22 cellular contexts compared by ENCODE assay signal in the genomic region with DNA sequence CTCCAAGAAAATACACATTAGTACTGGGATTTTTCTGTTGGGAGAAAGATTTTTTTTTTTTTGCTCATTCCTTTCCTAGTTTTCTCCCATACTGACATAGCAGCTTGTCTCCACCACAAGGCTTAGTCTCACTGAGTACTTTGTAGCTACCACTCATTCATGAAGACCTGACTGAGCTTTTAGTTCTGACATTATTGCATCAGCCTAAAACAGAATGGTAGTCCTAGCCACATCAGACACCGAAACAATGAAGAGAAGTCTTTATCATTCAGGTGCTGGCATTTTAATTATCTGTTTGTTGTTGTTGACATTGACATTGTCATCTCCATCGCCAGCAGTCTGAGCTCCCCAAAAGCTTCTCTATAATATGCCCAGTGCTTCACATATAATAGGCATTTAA.
"Had no signal": no experiment of that assay in that cellular context is flagged by ENCODE, and none has a peak within 500 bp of the region (broad histone marks: within the 10 kb centered on the region; RNA-seq: fewer than 3 reads in every experiment).

No MANE protein-coding gene starts in this region.

- DNase-seq: Karpas-422, KG1, MG63, NCI-H1092, NCI-H1105 treated with DMSO at 0.1 percent for 48 hours, NCI-H1417 treated with DMSO at 0.1 percent for 48 hours, NCI-H146, NCI-H1694 treated with DMSO at 0.1 percent for 48 hours, NCI-H1930, NCI-H2081, NCI-H2107, NCI-H2227 treated with DMSO at 0.1 percent for 48 hours, NCI-H524, NCI-H526 treated with DMSO at 0.1 percent for 48 hours, NCI-H748 treated with DMSO at 0.1 percent for 48 hours, PC-3, SHP77, SK-N-SH, SW 1271, T-helper 1 cell had no signal

- H3K27me3 ChIP-seq: MG63 had no signal

- H3K4me3 ChIP-seq: MG63 had no signal

- H3K9me2 ChIP-seq: SK-N-SH had no signal

- H3K9me3 ChIP-seq: MG63, SK-N-SH had no signal

- H3K27ac ChIP-seq: RWPE1 had no signal

- H3K4me2 ChIP-seq: SK-N-SH had no signal

- ATAC-seq: Panc1, PC-3 had no signal

- H3K36me3 ChIP-seq: MG63 had no signal

- H3K9ac ChIP-seq: SK-N-SH had no signal
